In the genomic region with DNA sequence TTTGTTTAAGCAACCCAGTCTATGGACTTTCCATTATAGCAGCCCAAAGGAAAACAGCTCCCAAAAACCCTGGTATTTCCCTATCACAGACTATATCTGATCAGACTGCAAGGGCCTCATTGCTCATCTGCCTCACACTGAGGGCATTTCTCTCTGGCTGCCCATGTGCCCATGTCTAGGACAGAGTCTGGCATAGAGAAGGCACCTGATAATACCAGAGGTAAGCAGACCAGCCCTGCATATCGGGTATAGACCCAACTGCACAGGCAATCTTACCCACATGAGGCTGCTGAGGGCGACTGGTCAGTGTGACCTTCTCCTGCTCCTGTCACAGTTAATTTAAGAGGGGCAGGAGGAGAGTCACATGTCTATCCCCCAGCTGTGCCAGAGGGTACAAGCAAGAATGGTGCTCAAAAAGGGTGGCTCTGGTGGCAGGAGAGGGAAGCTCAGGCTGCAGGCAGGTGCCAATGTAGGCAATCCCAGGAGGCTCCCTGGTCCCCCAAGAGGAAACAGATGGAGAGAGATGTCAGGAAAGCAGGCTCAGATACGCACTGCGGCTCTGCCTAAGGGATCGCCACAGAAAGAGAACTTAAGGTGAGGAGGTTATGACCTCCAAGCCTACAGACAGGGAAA, we compare ENCODE assay signal across 1 cellular context.
TF ChIP-seq lines count a peak whose summit lies in the region.

No MANE protein-coding gene starts in this region.

TF ChIP-seq in IMR-90, 13 proteins besides CTCF, POLR2A, EP300 and RAD21:
- TF ChIP-seq MAZ (IDR thresholded peaks at IDR 0.05; ENCODE audit: borderline replicate concordance, low read depth, low read length) = no peak
- TF ChIP-seq NFE2L2 (IDR thresholded peaks at IDR 0.05; ENCODE audit: low read depth, low read length) = no peak
- TF ChIP-seq, protein P1, sequence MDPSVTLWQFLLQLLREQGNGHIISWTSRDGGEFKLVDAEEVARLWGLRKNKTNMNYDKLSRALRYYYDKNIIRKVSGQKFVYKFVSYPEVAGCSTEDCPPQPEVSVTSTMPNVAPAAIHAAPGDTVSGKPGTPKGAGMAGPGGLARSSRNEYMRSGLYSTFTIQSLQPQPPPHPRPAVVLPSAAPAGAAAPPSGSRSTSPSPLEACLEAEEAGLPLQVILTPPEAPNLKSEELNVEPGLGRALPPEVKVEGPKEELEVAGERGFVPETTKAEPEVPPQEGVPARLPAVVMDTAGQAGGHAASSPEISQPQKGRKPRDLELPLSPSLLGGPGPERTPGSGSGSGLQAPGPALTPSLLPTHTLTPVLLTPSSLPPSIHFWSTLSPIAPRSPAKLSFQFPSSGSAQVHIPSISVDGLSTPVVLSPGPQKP (IDR thresholded peaks at IDR 0.05; ENCODE audit: borderline replicate concordance, low read depth, low read length) = no peak
- TF ChIP-seq MXI1 (IDR thresholded peaks at IDR 0.05; ENCODE audit: borderline replicate concordance, low read depth, low read length) = no peak
- no peak for TF ChIP-seq SMC3 (IDR thresholded peaks at IDR 0.05; ENCODE audit: low read depth, low read length)
- TF ChIP-seq FOS (IDR thresholded peaks at IDR 0.05; ENCODE audit: low read depth, low read length) = no peak
- TF ChIP-seq CHD1 (IDR thresholded peaks at IDR 0.05; ENCODE audit: low read depth, low read length) = no peak
- TF ChIP-seq RCOR1 (IDR thresholded peaks at IDR 0.05; ENCODE audit: insufficient replicate concordance, low read length) = no peak
- TF ChIP-seq MAFK (IDR thresholded peaks at IDR 0.05; ENCODE audit: low read depth, low read length) = no peak
- TF ChIP-seq RFX5 (IDR thresholded peaks at IDR 0.05; ENCODE audit: low read depth, low read length) = no peak
TF ChIP-seq in IMR-90: peak in this region for 0.
